ENCODE assay signal across 20 cellular contexts in genomic region chr14:59455411-59455810, GRCh38. TPM values are rescaled to one million over a fixed set of nuclear protein-coding genes. Genes with fewer than 3 reads are reported as not detected.
DNase-seq lines count a peak whose midpoint lies in the region; ATAC-seq and TF ChIP-seq lines count a peak whose summit lies in the region.
"Had no signal": no experiment of that assay in that cellular context is flagged by ENCODE, and none has a peak within 500 bp of the region (broad histone marks: within the 10 kb centered on the region; RNA-seq: fewer than 3 reads in every experiment).

No MANE protein-coding gene starts in this region.

- peak; percentile 4 for DNase-seq in A673 (ENCODE audit: low spot score)
- peak; percentile 79 for DNase-seq in GM23248
- peak; percentile 5 for DNase-seq in astrocyte of the spinal cord (ENCODE audit: low read depth, low spot score)
- DNase-seq in left lung: no peak
- DNase-seq in GOT3 (lab: John Stamatoyannopoulos, UW): no peak
- no peak for DNase-seq in NCI-H524 treated with DMSO at 0.1 percent for 48 hours (lab: John Stamatoyannopoulos, UW)
- DNase-seq in GF-D8 (lab: John Stamatoyannopoulos, UW): no peak
- DNase-seq: ACHN; activated CD8-positive, alpha-beta T cell treated with anti-CD3 and anti-CD28 coated beads for 36 hours; CD4-positive, CD25-positive, alpha-beta regulatory T cell; cerebellar nuclear complex; DMS153; kidney glomerular epithelial cell; NCI-H187; NCI-H69; occipital lobe; stimulated activated CD4-positive, alpha-beta T cell treated with anti-CD3 and anti-CD28 coated beads, Interleukin-12 subunit alpha, Interleukin-12 subunit beta, amount 100 ng/mL, for 4 hours; stomach had no signal

- POLR2A ChIA-PET in A673 (lab: Charles Lee; ENCODE audit: low non-redundant PET): no interaction called here

- H3K9me3 ChIP-seq in A673 (ENCODE audit: low read depth, low read length, poor library complexity, severe bottlenecking) (no peaks in the 10 kb centered on the region), GM23248 (ENCODE audit: low read depth) (no peaks in the 10 kb centered on the region), left lung (no peaks in the 10 kb centered on the region)
- H3K9me3 ChIP-seq: stomach had no signal

- H3K9me2 ChIP-seq in GM23248 (ENCODE audit: insufficient read depth): no peaks in the 10 kb centered on the region

- ATAC-seq in left lung (peak; percentile 25), GM19324 (IDR thresholded peaks at IDR 0.05; ENCODE audit: low FRiP score, unreplicated experiment) (no peak)
- ATAC-seq: activated CD8-positive, alpha-beta T cell treated with anti-CD3 and anti-CD28 coated beads for 36 hours had no signal

- H3K4me2 ChIP-seq in GM23248 (ENCODE audit: unreplicated experiment): peak overlapping the region; percentile 75
- H3K4me2 ChIP-seq: KMS-11 had no signal

- peak overlapping the region; percentile 58; the same call in 1 of the 2 replicates for H3K9ac ChIP-seq in GM23248
- H3K9ac ChIP-seq: KMS-11 had no signal

- no peaks in the 10 kb centered on the region for H3K4me1 ChIP-seq in A673 (ENCODE audit: insufficient read depth, low read length, poor library complexity, severe bottlenecking)
- H3K4me1 ChIP-seq in GM23248 (ENCODE audit: insufficient read depth): peaks cover 41% of the 10 kb centered on the region
- H3K4me1 ChIP-seq in left lung: no peaks in the 10 kb centered on the region
- H3K4me1 ChIP-seq: stomach had no signal

- H3K36me3 ChIP-seq in A673 (ENCODE audit: insufficient read depth, low read length, poor library complexity, severe bottlenecking) (no peaks in the 10 kb centered on the region), GM23248 (ENCODE audit: low read depth) (peaks cover 31% of the 10 kb centered on the region), left lung (no peaks in the 10 kb centered on the region)

- no peak overlapping the region for H3K27ac ChIP-seq in A673 (ENCODE audit: low read depth, low read length, poor library complexity, severe bottlenecking)
- peak overlapping the region; percentile 87 for H3K27ac ChIP-seq in GM23248
- H3K27ac ChIP-seq in left lung: peak overlapping the region in 1 of 2 donors; percentile 30
- H3K27ac ChIP-seq: KMS-11, stomach had no signal

- TF ChIP-seq CTCF in A673 (conservative IDR thresholded peaks at IDR 0.05; ENCODE audit: low read depth, low read length) (no peak), astrocyte of the spinal cord (IDR thresholded peaks at IDR 0.05; ENCODE audit: low read depth, low read length) (no peak), left lung (IDR thresholded peaks at IDR 0.05) (no peak)

- H3K27me3 ChIP-seq in A673 (replicated peaks; ENCODE audit: insufficient read depth, low read depth, low read length, poor library complexity) (no peaks in the 10 kb centered on the region), GM23248 (replicated peaks; ENCODE audit: insufficient read depth) (no peaks in the 10 kb centered on the region), left lung (no peaks in the 10 kb centered on the region)
- H3K27me3 ChIP-seq: stomach had no signal

- H3K79me2 ChIP-seq in GM23248 (ENCODE audit: insufficient read depth): no peaks in the 10 kb centered on the region

- no TSS peak for BruUV-seq in A673 (replicated peaks; lab: Mats Ljungman, UMichigan)

- H2AFZ ChIP-seq in GM23248: no peak overlapping the region

- peaks cover 49% of the 10 kb centered on the region for H3F3A ChIP-seq in GM23248 (ENCODE audit: insufficient read depth)

- H3K4me3 ChIP-seq in A673 (ENCODE audit: low read depth, low read length, poor library complexity, severe bottlenecking): no peak overlapping the region
- H3K4me3 ChIP-seq in GM23248: no peak overlapping the region
- no peak overlapping the region for H3K4me3 ChIP-seq in astrocyte of the spinal cord (ENCODE audit: low read depth, low read length)
- no peak overlapping the region for H3K4me3 ChIP-seq in left lung
- H3K4me3 ChIP-seq: stomach had no signal

- intact Hi-C loops in A673 (cut with micrococcal nuclease; ENCODE audit: unreplicated experiment): loop anchor here (10.0 kb wide), 1 partner anchor 941 kb away; no protein-coding TSS in a partner anchor
- intact Hi-C loops in left lung (cut with DNase I): no loop called here

- CTCF ChIA-PET in A673 (lab: Charles Lee): no interaction called here

- in situ Hi-C loops in GM23248 (cut with MboI): no loop called here
- in situ Hi-C loops in astrocyte of the spinal cord (cut with HindIII; ENCODE audit: low sequenced_read_pairs): no loop called here

- no peaks in the 10 kb centered on the region for H4K20me1 ChIP-seq in GM23248 (ENCODE audit: insufficient read depth)

- WGBS in GM23248 (ENCODE audit: low coverage in 1 of 2, low lambda C conversion rate in 2 of 2, missing lambda C conversion rate in 2 of 2), 2 experiments: 24 to 35% methylated on average over 1 of the region's 1 CpG

RNA-seq across cellular contexts. Expression of gene GPR135, which starts 9.8 kb away (rescaled TPM):
- 2.3 and 3.4 TPM in 2 replicates for total RNA-seq in A673 (2021)
- 2.6 and 5.8 TPM in 2 replicates for total RNA-seq in GM23248 (2014; rRNA removed; shearing (Covaris generic))
- 1.3 and 1.5 TPM in 2 replicates for polyA plus RNA-seq in GM23248 (2016; fragmentation: Nextera tagmentation; extraction: Ambion mirVana)
- 1 to 10 TPM; 1.7 to 2.6 TPM for total RNA-seq in left lung

RNA-seq across cellular contexts. Expression of gene L3HYPDH, which starts 28.8 kb away (rescaled TPM):
- 31.9 and 32.0 TPM in 2 replicates for total RNA-seq in A673 (2021)
- 65.1 and 89.2 TPM in 2 replicates for total RNA-seq in GM23248 (2014; rRNA removed; shearing (Covaris generic))
- polyA plus RNA-seq in GM23248 (2016; fragmentation: Nextera tagmentation; extraction: Ambion mirVana): 68.9 and 69.3 TPM in 2 replicates
- total RNA-seq in left lung: 10 to 100 TPM; 15.8 to 21.2 TPM

RNA-seq across cellular contexts. Expression of gene JKAMP, which starts 28.9 kb away (rescaled TPM):
- 43.9 and 51.6 TPM in 2 replicates for total RNA-seq in A673 (2021)
- total RNA-seq in GM23248 (2014; rRNA removed; shearing (Covaris generic)): 120 and 197 TPM in 2 replicates
- polyA plus RNA-seq in GM23248 (2016; fragmentation: Nextera tagmentation; extraction: Ambion mirVana): 89.2 and 93.4 TPM in 2 replicates
- 10 to 100 TPM; 41.6 to 53.3 TPM for total RNA-seq in left lung

Comparison
In these comparisons a context has a peak if more than half of its experiments do, and no peak if none do; other contexts are left out.
1. DNase-seq: peak in A673 (single experiment), GM23248 (single experiment) and astrocyte of the spinal cord (single experiment); none in left lung (0 of 2), GOT3 (single experiment), NCI-H524 treated with DMSO at 0.1 percent for 48 hours (single experiment) and GF-D8 (single experiment).